ENCODE assay signal across 1 cellular context in the genomic region with DNA sequence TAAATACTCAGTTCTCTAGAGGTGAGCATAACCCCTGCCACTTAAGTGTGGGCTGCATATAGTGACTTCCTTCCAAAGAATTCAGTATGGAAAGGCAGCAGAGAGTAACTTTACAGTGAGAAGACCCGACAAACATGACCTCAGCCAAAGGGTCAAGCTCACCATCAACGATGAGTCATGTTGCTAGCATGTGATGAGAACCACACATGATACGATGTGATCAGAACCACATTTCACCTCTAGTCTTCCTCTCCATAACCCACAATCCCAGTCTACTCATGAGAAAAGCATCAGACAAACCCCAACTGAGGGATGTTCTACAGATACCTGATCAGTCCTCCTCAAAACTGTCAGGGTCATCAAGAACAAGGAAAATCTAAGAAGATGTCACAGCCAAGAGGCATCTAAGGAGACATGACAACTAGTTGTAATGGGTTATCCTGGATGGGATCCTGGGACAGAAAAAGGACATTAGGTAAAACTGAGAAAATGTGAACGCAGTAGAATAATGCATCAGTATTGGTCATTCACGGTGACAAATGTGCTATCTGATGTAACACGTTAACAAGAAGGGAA.
TF ChIP-seq lines count a peak whose summit lies in the region.

No MANE protein-coding gene starts in this region.

TF ChIP-seq in HCT116, 20 proteins besides CTCF, POLR2A, EP300 and RAD21 (continued from another document):
- TF ChIP-seq, protein P1, sequence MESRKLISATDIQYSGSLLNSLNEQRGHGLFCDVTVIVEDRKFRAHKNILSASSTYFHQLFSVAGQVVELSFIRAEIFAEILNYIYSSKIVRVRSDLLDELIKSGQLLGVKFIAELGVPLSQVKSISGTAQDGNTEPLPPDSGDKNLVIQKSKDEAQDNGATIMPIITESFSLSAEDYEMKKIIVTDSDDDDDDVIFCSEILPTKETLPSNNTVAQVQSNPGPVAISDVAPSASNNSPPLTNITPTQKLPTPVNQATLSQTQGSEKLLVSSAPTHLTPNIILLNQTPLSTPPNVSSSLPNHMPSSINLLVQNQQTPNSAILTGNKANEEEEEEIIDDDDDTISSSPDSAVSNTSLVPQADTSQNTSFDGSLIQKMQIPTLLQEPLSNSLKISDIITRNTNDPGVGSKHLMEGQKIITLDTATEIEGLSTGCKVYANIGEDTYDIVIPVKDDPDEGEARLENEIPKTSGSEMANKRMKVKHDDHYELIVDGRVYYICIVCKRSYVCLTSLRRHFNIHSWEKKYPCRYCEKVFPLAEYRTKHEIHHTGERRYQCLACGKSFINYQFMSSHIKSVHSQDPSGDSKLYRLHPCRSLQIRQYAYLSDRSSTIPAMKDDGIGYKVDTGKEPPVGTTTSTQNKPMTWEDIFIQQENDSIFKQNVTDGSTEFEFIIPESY (IDR thresholded peaks at IDR 0.05; ENCODE audit: extremely low read depth, insufficient replicate concordance, low read length): no peak
